Comparison of ENCODE assay signal across 9 cellular contexts in genomic region chr17:40364121-40364861, GRCh38. TPM values are rescaled to one million over a fixed set of nuclear protein-coding genes. Genes with fewer than 3 reads are reported as not detected.
A peak's percentile ranks its signal among the peaks of the same experiment; 100 is the strongest.
DNase-seq lines count a peak whose midpoint lies in the region; ATAC-seq and TF ChIP-seq lines count a peak whose summit lies in the region.
"Had no signal": no experiment of that assay in that cellular context is flagged by ENCODE, and none has a peak within 500 bp of the region (broad histone marks: within the 10 kb centered on the region; RNA-seq: fewer than 3 reads in every experiment).

A gene with protein sequence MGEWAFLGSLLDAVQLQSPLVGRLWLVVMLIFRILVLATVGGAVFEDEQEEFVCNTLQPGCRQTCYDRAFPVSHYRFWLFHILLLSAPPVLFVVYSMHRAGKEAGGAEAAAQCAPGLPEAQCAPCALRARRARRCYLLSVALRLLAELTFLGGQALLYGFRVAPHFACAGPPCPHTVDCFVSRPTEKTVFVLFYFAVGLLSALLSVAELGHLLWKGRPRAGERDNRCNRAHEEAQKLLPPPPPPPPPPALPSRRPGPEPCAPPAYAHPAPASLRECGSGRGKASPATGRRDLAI (minus strand): TSS chr17:40364737. CDS start chr17:40363815, 922 bp downstream.

- no peaks in the 10 kb centered on the region for H3K36me3 Mint-ChIP-seq in activated naive CD4-positive, alpha-beta T cell treated with anti-CD3 and anti-CD28 coated beads, Interleukin-2, amount 50 U/mL, for 24 hours

- H3K4me3 ChIP-seq in breast epithelium (peak within 1 kb of the TSS; percentile 52 to 88 (median 61)), lower lobe of right lung (peak within 1 kb of the TSS; percentile 64), upper lobe of left lung (peak within 1 kb of the TSS; percentile 19 to 75 (median 66))

- intact Hi-C loops in breast epithelium (cut with DNase I; ENCODE audit: low total_unique reads) (no loop called here), lower lobe of right lung (cut with DNase I) (no loop called here)

- TF ChIP-seq EP300 in upper lobe of left lung (IDR thresholded peaks at IDR 0.05): no peak

- peak within 1 kb of the TSS; percentile 78 for H3K4me3 Mint-ChIP-seq in activated naive CD4-positive, alpha-beta T cell treated with anti-CD3 and anti-CD28 coated beads, Interleukin-2, amount 50 U/mL, for 24 hours

- no peak within 1 kb of the TSS for H3K27ac Mint-ChIP-seq in activated naive CD4-positive, alpha-beta T cell treated with anti-CD3 and anti-CD28 coated beads, Interleukin-2, amount 50 U/mL, for 24 hours

- TF ChIP-seq POLR2A in breast epithelium (IDR thresholded peaks at IDR 0.05): no peak
- no peak for TF ChIP-seq POLR2A in upper lobe of left lung (IDR thresholded peaks at IDR 0.05)

- no peak for TF ChIP-seq CTCF in breast epithelium (IDR thresholded peaks at IDR 0.05)
- no peak for TF ChIP-seq CTCF in lower lobe of right lung (IDR thresholded peaks at IDR 0.05)
- TF ChIP-seq CTCF in upper lobe of left lung (IDR thresholded peaks at IDR 0.05): no peak

- no peaks in the 10 kb centered on the region for H3K27me3 ChIP-seq in breast epithelium
- no peaks in the 10 kb centered on the region for H3K27me3 ChIP-seq in lower lobe of right lung (ENCODE audit: low read depth)
- no peaks in the 10 kb centered on the region for H3K27me3 ChIP-seq in upper lobe of left lung

- DNase-seq in activated naive CD4-positive, alpha-beta T cell (lab: John Stamatoyannopoulos, UW): no peak
- DNase-seq in breast epithelium (ENCODE audit: low spot score in 2 of 2): no peak
- no peak for DNase-seq in lower lobe of right lung
- no peak for DNase-seq in upper lobe of left lung
- DNase-seq in GF-D8 (lab: John Stamatoyannopoulos, UW): no peak
- no peak for DNase-seq in cerebellum (ENCODE audit: low spot score)
- DNase-seq in DMS114 treated with DMSO at 0.1 percent for 48 hours (lab: John Stamatoyannopoulos, UW; ENCODE audit: unreplicated experiment): no peak
- DNase-seq: Karpas-422 had no signal

- peaks cover 3% of the 10 kb centered on the region for H3K27me3 Mint-ChIP-seq in activated naive CD4-positive, alpha-beta T cell treated with anti-CD3 and anti-CD28 coated beads, Interleukin-2, amount 50 U/mL, for 24 hours

- peaks cover 0 to 7% of the 10 kb centered on the region in 2 donors for H3K4me1 ChIP-seq in breast epithelium
- peaks cover 15% of the 10 kb centered on the region for H3K4me1 ChIP-seq in lower lobe of right lung
- peaks cover 8 to 29% (median 19%) of the 10 kb centered on the region in 4 donors for H3K4me1 ChIP-seq in upper lobe of left lung

- ATAC-seq in lower lobe of right lung (peak in 1 of 2 donors; percentile 11), upper lobe of left lung (ENCODE audit: low FRiP score in 2 of 2) (peak in 1 of 2 donors; percentile 12)

- H3K36me3 ChIP-seq in breast epithelium (no peaks in the 10 kb centered on the region), lower lobe of right lung (no peaks in the 10 kb centered on the region), upper lobe of left lung (no peaks in the 10 kb centered on the region)

- H3K9me3 ChIP-seq in breast epithelium (no peaks in the 10 kb centered on the region), lower lobe of right lung (no peaks in the 10 kb centered on the region), upper lobe of left lung (no peaks in the 10 kb centered on the region)

- no peak within 1 kb of the TSS for H3K27ac ChIP-seq in breast epithelium
- peak within 1 kb of the TSS; percentile 53 for H3K27ac ChIP-seq in lower lobe of right lung
- H3K27ac ChIP-seq in upper lobe of left lung: peak within 1 kb of the TSS; percentile 36 to 76 (median 52)

- 47 to 59% methylated on average over 18 to 22 of the region's 22 CpGs for WGBS in upper lobe of left lung, 2 donors

- no peaks in the 10 kb centered on the region for H3K9me3 Mint-ChIP-seq in activated naive CD4-positive, alpha-beta T cell treated with anti-CD3 and anti-CD28 coated beads, Interleukin-2, amount 50 U/mL, for 24 hours

- peaks cover 9% of the 10 kb centered on the region for H3K4me1 Mint-ChIP-seq in activated naive CD4-positive, alpha-beta T cell treated with anti-CD3 and anti-CD28 coated beads, Interleukin-2, amount 50 U/mL, for 24 hours

RNA-seq across cellular contexts. Expression of the gene that starts here (rescaled TPM):
- total RNA-seq in breast epithelium: not detected
- total RNA-seq in lower lobe of right lung: 3.1 TPM
- total RNA-seq in upper lobe of left lung: 1 to 10 TPM in 4 of 6 donors, not detected in 2; 1.7 to 8.4 (median 4.5) TPM
- total RNA-seq in cerebellum: 0.45 TPM

Comparison
In these comparisons a context has a peak if more than half of its experiments do, and no peak if none do; other contexts are left out.
1. H3K27ac ChIP-seq: peak in lower lobe of right lung (single experiment) and upper lobe of left lung (4 of 4); none in breast epithelium (0 of 2).
2. Peak in every context shown above with its lines, with median percentiles within 50 percentile points of each other: H3K4me3 ChIP-seq.